14 cellular contexts compared by ENCODE assay signal in the genomic region with DNA sequence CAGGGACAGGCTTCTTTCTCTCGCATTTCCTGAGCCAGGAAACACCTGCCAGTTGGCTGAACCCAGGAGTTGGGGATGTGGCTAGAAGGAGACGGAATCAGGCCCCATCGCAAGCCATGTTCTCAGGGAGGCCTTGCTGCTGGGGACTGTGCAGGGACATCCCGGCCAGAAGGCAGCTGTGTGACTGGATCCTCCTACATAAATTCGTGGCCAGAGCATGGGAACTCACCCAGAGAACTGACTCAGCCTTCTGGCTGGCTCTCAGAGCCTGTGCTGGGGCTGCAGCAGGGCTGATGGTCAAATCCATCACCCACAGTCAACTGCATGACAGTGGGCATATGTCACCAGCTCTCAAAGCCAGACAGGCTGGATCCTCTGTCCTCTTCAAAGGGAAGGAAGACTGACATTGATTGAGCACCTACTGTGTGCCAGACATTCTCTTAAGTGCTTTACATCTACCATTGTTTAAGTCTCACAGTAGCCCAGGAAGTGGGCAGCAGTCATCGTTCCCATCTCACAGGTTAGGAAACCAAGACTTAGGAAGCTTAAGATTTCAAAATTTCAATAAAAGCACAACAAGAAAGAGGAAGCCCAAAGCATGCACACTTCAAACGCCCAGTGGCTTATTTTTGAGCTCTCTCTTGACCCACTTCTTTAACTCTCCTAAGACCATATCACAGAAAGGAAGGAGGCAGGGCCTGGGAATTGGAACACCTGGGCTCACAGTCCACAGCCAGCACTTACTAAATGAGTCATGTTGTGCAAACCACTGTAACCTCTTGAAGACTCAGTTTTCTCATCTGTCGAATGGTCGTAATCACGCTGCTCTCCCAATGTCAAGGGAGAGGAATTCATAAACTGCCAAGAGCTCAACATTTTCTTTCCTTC. TPM values are rescaled to one million over a fixed set of nuclear protein-coding genes. Genes with fewer than 3 reads are reported as not detected.
DNase-seq lines count a peak whose midpoint lies in the region; ATAC-seq, FAIRE-seq and TF ChIP-seq lines count a peak whose summit lies in the region.
"Had no signal": no experiment of that assay in that cellular context is flagged by ENCODE, and none has a peak within 500 bp of the region (broad histone marks: within the 10 kb centered on the region; RNA-seq: fewer than 3 reads in every experiment).

No MANE protein-coding gene starts in this region.

- no peaks in the 10 kb centered on the region for H3K4me1 Mint-ChIP-seq in stimulated activated effector memory CD8-positive, alpha-beta T cell treated with anti-CD3 and anti-CD28 coated beads, Interleukin-12 subunit alpha, Interleukin-12 subunit beta, amount 100 ng/mL, for 72 hours
- H3K4me1 Mint-ChIP-seq in CD4-positive, alpha-beta memory T cell, result no peaks in the 10 kb centered on the region
- H3K4me1 Mint-ChIP-seq in activated CD8-positive, alpha-beta T cell treated with anti-CD3 and anti-CD28 coated beads for 36 hours (ENCODE audit: low read depth), result no peaks in the 10 kb centered on the region
- H3K4me1 Mint-ChIP-seq: memory B cell had no signal

- H3F3A ChIP-seq in PC-3 (ENCODE audit: low read length, unreplicated experiment), result no peaks in the 10 kb centered on the region

- H3K4me2 ChIP-seq in PC-3 (ENCODE audit: low read length) (no peak overlapping the region), fibroblast of lung (ENCODE audit: extremely low read depth, insufficient read depth, low read length) (no peak overlapping the region)

- no peaks in the 10 kb centered on the region for H3K9me2 ChIP-seq in PC-3 (replicated peaks; ENCODE audit: low read length)

- no peaks in the 10 kb centered on the region for H3K36me3 ChIP-seq in PC-3 (ENCODE audit: low read depth, low read length)
- H3K36me3 ChIP-seq in fibroblast of lung (ENCODE audit: control insufficient read depth, insufficient read depth, low read length), result no peaks in the 10 kb centered on the region
- H3K36me3 ChIP-seq in CD4-positive, alpha-beta memory T cell (ENCODE audit: insufficient read depth, low read length), result no peaks in the 10 kb centered on the region

- no peak overlapping the region for H3K27ac Mint-ChIP-seq in stimulated activated effector memory CD8-positive, alpha-beta T cell treated with anti-CD3 and anti-CD28 coated beads, Interleukin-12 subunit alpha, Interleukin-12 subunit beta, amount 100 ng/mL, for 72 hours
- H3K27ac Mint-ChIP-seq in CD4-positive, alpha-beta memory T cell, result no peak overlapping the region
- H3K27ac Mint-ChIP-seq in activated CD8-positive, alpha-beta T cell treated with anti-CD3 and anti-CD28 coated beads for 36 hours, result no peak overlapping the region
- H3K27ac Mint-ChIP-seq: memory B cell had no signal

- no peak for FAIRE-seq in GM12891 (lab: Jason Lieb, UNC)
- FAIRE-seq: K562 had no signal

- H3K9me3 Mint-ChIP-seq in stimulated activated effector memory CD8-positive, alpha-beta T cell treated with anti-CD3 and anti-CD28 coated beads, Interleukin-12 subunit alpha, Interleukin-12 subunit beta, amount 100 ng/mL, for 72 hours, result no peaks in the 10 kb centered on the region
- H3K9me3 Mint-ChIP-seq in CD4-positive, alpha-beta memory T cell, result peaks cover 0 to 5% (median 2%) of the 10 kb centered on the region in 8 donors
- H3K9me3 Mint-ChIP-seq in activated CD8-positive, alpha-beta T cell treated with anti-CD3 and anti-CD28 coated beads for 36 hours, result no peaks in the 10 kb centered on the region

- H3K4me3 ChIP-seq in PC-3 (ENCODE audit: low read length) (no peak overlapping the region), fibroblast of lung (replicated peaks in 1 of 4; ENCODE audit: control extremely low read depth in 1 of 4, insufficient read depth in 1 of 4, low read depth in 3 of 4, low read length in 4 of 4) (no peak overlapping the region)
- no peak overlapping the region for H3K4me3 ChIP-seq in CD4-positive, alpha-beta memory T cell (ENCODE audit: low read length in 2 of 2)
- H3K4me3 ChIP-seq: K562 had no signal

- peaks cover 29 to 42% of the 10 kb centered on the region in 2 donors for H3K27me3 Mint-ChIP-seq in CD4-positive, alpha-beta memory T cell
- H3K27me3 Mint-ChIP-seq in activated CD8-positive, alpha-beta T cell treated with anti-CD3 and anti-CD28 coated beads for 36 hours, result peaks cover 22% of the 10 kb centered on the region

- no peaks in the 10 kb centered on the region for H4K20me1 ChIP-seq in PC-3 (ENCODE audit: low read length)
- no peaks in the 10 kb centered on the region for H4K20me1 ChIP-seq in fibroblast of lung (ENCODE audit: control insufficient read depth, extremely low read depth, insufficient read depth, low read length)

- H3K27ac ChIP-seq in PC-3 (ENCODE audit: low read length) (no peak overlapping the region), fibroblast of lung (ENCODE audit: insufficient read depth, low read length) (no peak overlapping the region)
- no peak overlapping the region for H3K27ac ChIP-seq in CD4-positive, alpha-beta memory T cell (ENCODE audit: low read depth, low read length)

- BruUV-seq in PC-3 (replicated peaks; lab: Mats Ljungman, UMichigan), result no TSS peak

- H3K27me3 ChIP-seq in PC-3 (ENCODE audit: low read length), result no peaks in the 10 kb centered on the region
- peaks cover 8% of the 10 kb centered on the region for H3K27me3 ChIP-seq in fibroblast of lung (ENCODE audit: control insufficient read depth, insufficient read depth, low read length)
- H3K27me3 ChIP-seq in CD4-positive, alpha-beta memory T cell (ENCODE audit: insufficient read depth, low read length), result no peaks in the 10 kb centered on the region

- peak; percentile 61 for ATAC-seq in PC-3
- peak; percentile 64 for ATAC-seq in stimulated activated effector memory CD8-positive, alpha-beta T cell treated with anti-CD3 and anti-CD28 coated beads, Interleukin-12 subunit alpha, Interleukin-12 subunit beta, amount 100 ng/mL, for 72 hours
- no peak for ATAC-seq in activated CD8-positive, alpha-beta T cell treated with anti-CD3 and anti-CD28 coated beads for 36 hours
- ATAC-seq: K562 had no signal

- DNase-seq in GM12891 (ENCODE audit: insufficient read length, low spot score) (no peak), PC-3 (peak; percentile 23), fibroblast of lung (ENCODE audit: low read depth in 2 of 2) (peak; percentile 21 to 74)
- no peak for DNase-seq in stimulated activated effector memory CD8-positive, alpha-beta T cell treated with anti-CD3 and anti-CD28 coated beads, Interleukin-12 subunit alpha, Interleukin-12 subunit beta, amount 100 ng/mL, for 72 hours (ENCODE audit: low spot score in 2 of 2)
- no peak for DNase-seq in CD4-positive, alpha-beta memory T cell
- DNase-seq in stimulated activated CD4-positive, alpha-beta T cell treated with anti-CD3 and anti-CD28 coated beads, Interleukin-1b, Interleukin-23, amount 100 ng/mL, for 48 hours, result no peak
- no peak for DNase-seq in activated CD8-positive, alpha-beta T cell treated with anti-CD3 and anti-CD28 coated beads for 36 hours
- DNase-seq: activated T-cell treated with anti-CD3 and anti-CD28 coated beads for 4 hours; GF-D8; NCI-H526 treated with DMSO at 0.1 percent for 48 hours; stimulated activated naive CD4-positive, alpha-beta T cell treated with Interleukin-2 at 50 U/mL for 16 hours had no signal

- no peak overlapping the region for H3K4me3 Mint-ChIP-seq in stimulated activated effector memory CD8-positive, alpha-beta T cell treated with anti-CD3 and anti-CD28 coated beads, Interleukin-12 subunit alpha, Interleukin-12 subunit beta, amount 100 ng/mL, for 72 hours
- no peak overlapping the region for H3K4me3 Mint-ChIP-seq in CD4-positive, alpha-beta memory T cell
- no peak overlapping the region for H3K4me3 Mint-ChIP-seq in activated CD8-positive, alpha-beta T cell treated with anti-CD3 and anti-CD28 coated beads for 36 hours
- H3K4me3 Mint-ChIP-seq: memory B cell had no signal

- H3K79me2 ChIP-seq in PC-3 (ENCODE audit: low read length) (no peaks in the 10 kb centered on the region), fibroblast of lung (ENCODE audit: control insufficient read depth, insufficient read depth, low read length) (no peaks in the 10 kb centered on the region)

- no peak overlapping the region for H2AFZ ChIP-seq in PC-3 (ENCODE audit: low read length)
- no peak overlapping the region for H2AFZ ChIP-seq in fibroblast of lung (ENCODE audit: low read length)

- peaks cover 6% of the 10 kb centered on the region for H3K36me3 Mint-ChIP-seq in stimulated activated effector memory CD8-positive, alpha-beta T cell treated with anti-CD3 and anti-CD28 coated beads, Interleukin-12 subunit alpha, Interleukin-12 subunit beta, amount 100 ng/mL, for 72 hours
- H3K36me3 Mint-ChIP-seq in CD4-positive, alpha-beta memory T cell, result no peaks in the 10 kb centered on the region
- H3K36me3 Mint-ChIP-seq in activated CD8-positive, alpha-beta T cell treated with anti-CD3 and anti-CD28 coated beads for 36 hours (ENCODE audit: low read depth), result no peaks in the 10 kb centered on the region

- no peak overlapping the region for H3K9ac ChIP-seq in PC-3 (ENCODE audit: low read length)
- no peak overlapping the region for H3K9ac ChIP-seq in fibroblast of lung (ENCODE audit: insufficient read depth, low read length)

- POLR2A ChIA-PET in PC-3 (lab: Charles Lee; ENCODE audit: unreplicated experiment), result no interaction called here
- POLR2A ChIA-PET in CD4-positive, alpha-beta memory T cell (lab: Charles Lee; ENCODE audit: partially characterized antibody), result no interaction called here
- POLR2A ChIA-PET in activated CD8-positive, alpha-beta T cell treated with anti-CD3 and anti-CD28 coated beads for 36 hours (lab: Charles Lee), result no interaction called here

- H3K4me1 ChIP-seq in PC-3 (ENCODE audit: insufficient read depth, low read length) (no peaks in the 10 kb centered on the region), fibroblast of lung (ENCODE audit: control insufficient read depth, extremely low read depth, insufficient read depth, low read length) (no peaks in the 10 kb centered on the region)
- no peaks in the 10 kb centered on the region for H3K4me1 ChIP-seq in CD4-positive, alpha-beta memory T cell (ENCODE audit: insufficient read depth, low read length)

- H3K9me3 ChIP-seq in PC-3 (ENCODE audit: low read length) (no peaks in the 10 kb centered on the region), fibroblast of lung (ENCODE audit: control insufficient read depth, insufficient read depth, low read depth, low read length) (no peaks in the 10 kb centered on the region)
- no peaks in the 10 kb centered on the region for H3K9me3 ChIP-seq in CD4-positive, alpha-beta memory T cell (ENCODE audit: control insufficient read depth in 1 of 2, low read length in 2 of 2)

- intact Hi-C loops in PC-3 (cut with micrococcal nuclease), result no loop called here
- intact Hi-C loops in CD4-positive, alpha-beta memory T cell (cut with micrococcal nuclease), result no loop called here
- intact Hi-C loops in activated CD8-positive, alpha-beta T cell treated with anti-CD3 and anti-CD28 coated beads for 36 hours (cut with micrococcal nuclease), result no loop called here

- no peak for TF ChIP-seq CTCF in PC-3 (conservative IDR thresholded peaks at IDR 0.05; ENCODE audit: low read depth, low read length)
- TF ChIP-seq CTCF in fibroblast of lung (conservative IDR thresholded peaks at IDR 0.05 in 1 of 2, IDR thresholded peaks at IDR 0.05 in 1 of 2; ENCODE audit: low read depth in 1 of 2, low read length in 2 of 2), result no peak
- no peak for TF ChIP-seq CTCF in activated CD8-positive, alpha-beta T cell treated with anti-CD3 and anti-CD28 coated beads for 36 hours (IDR thresholded peaks at IDR 0.05)

- CTCF ChIA-PET in PC-3 (lab: Charles Lee), result no interaction called here
- CTCF ChIA-PET in CD4-positive, alpha-beta memory T cell (lab: Charles Lee; ENCODE audit: partially characterized antibody), result no interaction called here
- CTCF ChIA-PET in activated CD8-positive, alpha-beta T cell treated with anti-CD3 and anti-CD28 coated beads for 36 hours (lab: Charles Lee), result no interaction called here

- no peak for TF ChIP-seq POLR2A in GM12891 (IDR thresholded peaks at IDR 0.05; ENCODE audit: low read depth, low read length)

RNA-seq across cellular contexts. Expression of gene CACNG2, which starts 30.9 kb away (rescaled TPM):
- polyA plus RNA-seq in GM12891 (2012; ENCODE audit: low read depth, missing spikeins), result not detected
- total RNA-seq in PC-3 (2014; rRNA removed) (not detected in 2 replicates), fibroblast of lung (not detected in 2 replicates)
- polyA plus RNA-seq in fibroblast of lung, result not detected in 2 replicates
- not detected in 2 replicates for polyA plus RNA-seq in fibroblast of lung (2012)
- not detected in 2 replicates for polyA minus RNA-seq in fibroblast of lung (ENCODE audit: low replicate concordance)
- total RNA-seq in CD4-positive, alpha-beta memory T cell, result not detected
- not detected for polyA plus RNA-seq in CD4-positive, alpha-beta memory T cell
- not detected for total RNA-seq in activated CD8-positive, alpha-beta T cell treated with anti-CD3 and anti-CD28 coated beads for 36 hours
- total RNA-seq: K562; T-helper 2 cell treated with Interferon-gamma antibody and Interleukin-4, amounts not matched to agents 100 ng/mL and 5 ng/mL, for 36 hours had no signal
- polyA plus RNA-seq: K562 had no signal

RNA-seq across cellular contexts. Expression of gene IFT27, which starts 41.5 kb away (rescaled TPM):
- 16.6 TPM for polyA plus RNA-seq in GM12891 (2012; ENCODE audit: low read depth, missing spikeins)
- 19.9 and 23.3 TPM in 2 replicates for total RNA-seq in PC-3 (2014; rRNA removed)
- total RNA-seq in fibroblast of lung, result 16.2 and 19.0 TPM in 2 replicates
- 12.3 and 14.1 TPM in 2 replicates for polyA plus RNA-seq in fibroblast of lung
- 15.8 and 18.7 TPM in 2 replicates for polyA plus RNA-seq in fibroblast of lung (2012)
- polyA minus RNA-seq in fibroblast of lung (ENCODE audit: low replicate concordance), result 6.2 and 12.3 TPM in 2 replicates
- 10 to 100 TPM; 38.2 to 42.6 TPM for total RNA-seq in CD4-positive, alpha-beta memory T cell
- 10 to 100 TPM in 1 of 2 donors, 1 to 10 TPM in 1; 9.8 to 11.1 TPM for polyA plus RNA-seq in CD4-positive, alpha-beta memory T cell
- total RNA-seq in activated CD8-positive, alpha-beta T cell treated with anti-CD3 and anti-CD28 coated beads for 36 hours, result 10 to 100 TPM; 20.0 to 21.9 TPM

Comparison
In these comparisons a context has a peak if more than half of its experiments do, and no peak if none do; other contexts are left out.
1. DNase-seq: peak in PC-3 (single experiment) and fibroblast of lung (2 of 2); none in GM12891 (single experiment), stimulated activated effector memory CD8-positive, alpha-beta T cell treated with anti-CD3 and anti-CD28 coated beads, Interleukin-12 subunit alpha, Interleukin-12 subunit beta, amount 100 ng/mL, for 72 hours (0 of 2), CD4-positive, alpha-beta memory T cell (0 of 5), stimulated activated CD4-positive, alpha-beta T cell treated with anti-CD3 and anti-CD28 coated beads, Interleukin-1b, Interleukin-23, amount 100 ng/mL, for 48 hours (single experiment) and activated CD8-positive, alpha-beta T cell treated with anti-CD3 and anti-CD28 coated beads for 36 hours (single experiment).